Comparison of ENCODE assay signal across 9 cellular contexts in genomic region chr15:90211440-90212168, GRCh38. TPM values are rescaled to one million over a fixed set of nuclear protein-coding genes. Genes with fewer than 3 reads are reported as not detected.
DNase-seq lines count a peak whose midpoint lies in the region; ATAC-seq, FAIRE-seq and TF ChIP-seq lines count a peak whose summit lies in the region.
"Had no signal": no experiment of that assay in that cellular context is flagged by ENCODE, and none has a peak within 500 bp of the region (broad histone marks: within the 10 kb centered on the region; RNA-seq: fewer than 3 reads in every experiment).

No MANE protein-coding gene starts in this region.

- H4K20me1 ChIP-seq in PC-3 (ENCODE audit: low read length) = 0 out of 2 replicates have a peak, but pooled peaks cover under 1% of the 10 kb centered on the region

- CTCF ChIA-PET in PC-3 (lab: Charles Lee) = interaction anchor here (0.9 to 1.2 kb wide), 3 partner anchors 8 to 58 kb away, joined by 3 to 4 read pairs (median 4); no protein-coding TSS in a partner anchor

- no peaks in the 10 kb centered on the region for H3K9me2 ChIP-seq in PC-3 (replicated peaks; ENCODE audit: low read length)

- H3K4me1 ChIP-seq in PC-3 (ENCODE audit: insufficient read depth, low read length) = peaks cover 48% of the 10 kb centered on the region
- H3K4me1 ChIP-seq: gastrocnemius medialis had no signal

- intact Hi-C loops in PC-3 (cut with micrococcal nuclease) = no loop called here

- H3K4me2 ChIP-seq in PC-3 (ENCODE audit: low read length) = peak overlapping the region; percentile 62

- no peak overlapping the region for H2AFZ ChIP-seq in PC-3 (ENCODE audit: low read length)

- no peak for FAIRE-seq in GM12891 (lab: Jason Lieb, UNC)

- H3K9ac ChIP-seq in PC-3 (ENCODE audit: low read length) = peak overlapping the region; percentile 96

- peaks cover 7% of the 10 kb centered on the region for H3F3A ChIP-seq in PC-3 (ENCODE audit: low read length, unreplicated experiment)

- H3K27me3 ChIP-seq in PC-3 (ENCODE audit: low read length) = no peaks in the 10 kb centered on the region
- H3K27me3 ChIP-seq: gastrocnemius medialis had no signal

- H3K4me3 ChIP-seq in PC-3 (ENCODE audit: low read length) (peak overlapping the region; percentile 24; the same call in 1 of the 2 replicates), epithelial cell of esophagus (ENCODE audit: low read length) (peak overlapping the region; percentile 25)
- H3K4me3 ChIP-seq: gastrocnemius medialis had no signal

- POLR2A ChIA-PET in PC-3 (lab: Charles Lee; ENCODE audit: unreplicated experiment) = interaction anchor here (1.1 kb wide), 1 partner anchor 22 kb away, joined by 5 read pairs; the partner anchor contains the start of genes CIB1 and GDPGP1

- peak overlapping the region; percentile 98 for H3K27ac ChIP-seq in PC-3 (ENCODE audit: low read length)
- H3K27ac ChIP-seq: gastrocnemius medialis had no signal

- TF ChIP-seq CTCF in PC-3 (conservative IDR thresholded peaks at IDR 0.05; ENCODE audit: low read depth, low read length) (no peak), epithelial cell of esophagus (IDR thresholded peaks at IDR 0.05; ENCODE audit: insufficient read depth, low read depth, low read length, missing control alignments) (no peak)

- BruUV-seq in PC-3 (replicated peaks; lab: Mats Ljungman, UMichigan) = TSS peak; percentile 73

- peaks cover 92% of the 10 kb centered on the region for H3K79me2 ChIP-seq in PC-3 (ENCODE audit: low read length)

- ATAC-seq in PC-3 (peak; percentile 87), GM18873 (IDR thresholded peaks at IDR 0.05; ENCODE audit: low FRiP score, unreplicated experiment) (no peak)
- ATAC-seq: gastrocnemius medialis had no signal

- peaks cover 45% of the 10 kb centered on the region for H3K36me3 ChIP-seq in PC-3 (ENCODE audit: low read depth, low read length)
- H3K36me3 ChIP-seq: gastrocnemius medialis had no signal

- TF ChIP-seq POLR2A in GM12891 (IDR thresholded peaks at IDR 0.05; ENCODE audit: low read depth, low read length) = no peak

- DNase-seq in 8988T (peak; percentile 60), PC-3 (peak; percentile 93), epithelial cell of esophagus (ENCODE audit: low read depth) (peak; percentile 97), mucosa of gallbladder (ENCODE audit: low spot score) (peak; percentile 64), GM12891 (ENCODE audit: insufficient read length, low spot score) (no peak), NK-92 (lab: John Stamatoyannopoulos, UW; ENCODE audit: unreplicated experiment) (no peak), hypothalamus (lab: John Stamatoyannopoulos, UW) (no peak)
- DNase-seq: gastrocnemius medialis had no signal

- no peaks in the 10 kb centered on the region for H3K9me3 ChIP-seq in PC-3 (ENCODE audit: low read length)
- H3K9me3 ChIP-seq: gastrocnemius medialis had no signal

TF ChIP-seq in GM12891, 5 proteins besides CTCF, POLR2A, EP300 and RAD21:
- TF ChIP-seq SPI1 (IDR thresholded peaks at IDR 0.05; ENCODE audit: low read depth, low read length) (no peak), PAX5 (IDR thresholded peaks at IDR 0.05; ENCODE audit: insufficient read depth, low read length, severe bottlenecking) (no peak), POLR2AphosphoS5 (IDR thresholded peaks at IDR 0.05; ENCODE audit: low read depth, low read length) (no peak), POU2F2 (IDR thresholded peaks at IDR 0.05; ENCODE audit: low read depth, low read length) (no peak), TAF1 (IDR thresholded peaks at IDR 0.05; ENCODE audit: low read depth, low read length) (no peak)
TF ChIP-seq in GM12891: peak in this region for 0.

RNA-seq across cellular contexts. Expression of gene SEMA4B, which starts 10.5 kb away (rescaled TPM):
- total RNA-seq in PC-3 (2014; rRNA removed) (114 and 175 TPM in 2 replicates), mucosa of gallbladder (79.7 TPM)
- polyA plus RNA-seq in GM12891 (2012; ENCODE audit: low read depth, missing spikeins) = 8.2 TPM

RNA-seq across cellular contexts. Expression of gene CIB1, which starts 22.1 kb away (rescaled TPM):
- total RNA-seq in PC-3 (2014; rRNA removed) (83.7 and 85.8 TPM in 2 replicates), mucosa of gallbladder (106 TPM)
- 88.7 TPM for polyA plus RNA-seq in GM12891 (2012; ENCODE audit: low read depth, missing spikeins)

RNA-seq across cellular contexts. Expression of gene GDPGP1, which starts 22.4 kb away (rescaled TPM):
- total RNA-seq in PC-3 (2014; rRNA removed) (6.6 and 11.0 TPM in 2 replicates), mucosa of gallbladder (12.6 TPM)
- polyA plus RNA-seq in GM12891 (2012; ENCODE audit: low read depth, missing spikeins) = 2.0 TPM

RNA-seq across cellular contexts. Expression of gene TTLL13, which starts 37.8 kb away (rescaled TPM):
- total RNA-seq in PC-3 (2014; rRNA removed) = not detected in 2 replicates
- total RNA-seq in mucosa of gallbladder = 0.32 TPM
- polyA plus RNA-seq in GM12891 (2012; ENCODE audit: low read depth, missing spikeins) = 0.06 TPM
- total RNA-seq: gastrocnemius medialis had no signal

RNA-seq across cellular contexts. Expression of gene NGRN, which starts 53.9 kb away (rescaled TPM):
- total RNA-seq in PC-3 (2014; rRNA removed) (99.3 and 114 TPM in 2 replicates), mucosa of gallbladder (91.8 TPM)
- polyA plus RNA-seq in GM12891 (2012; ENCODE audit: low read depth, missing spikeins) = 16.2 TPM

Comparison
In these comparisons a context has a peak if more than half of its experiments do, and no peak if none do; other contexts are left out.
1. DNase-seq: peak in 8988T (single experiment), PC-3 (single experiment), epithelial cell of esophagus (single experiment) and mucosa of gallbladder (single experiment); none in GM12891 (single experiment), NK-92 (single experiment) and hypothalamus (0 of 51).